Comparison of ENCODE assay signal across 8 cellular contexts in the genomic region with DNA sequence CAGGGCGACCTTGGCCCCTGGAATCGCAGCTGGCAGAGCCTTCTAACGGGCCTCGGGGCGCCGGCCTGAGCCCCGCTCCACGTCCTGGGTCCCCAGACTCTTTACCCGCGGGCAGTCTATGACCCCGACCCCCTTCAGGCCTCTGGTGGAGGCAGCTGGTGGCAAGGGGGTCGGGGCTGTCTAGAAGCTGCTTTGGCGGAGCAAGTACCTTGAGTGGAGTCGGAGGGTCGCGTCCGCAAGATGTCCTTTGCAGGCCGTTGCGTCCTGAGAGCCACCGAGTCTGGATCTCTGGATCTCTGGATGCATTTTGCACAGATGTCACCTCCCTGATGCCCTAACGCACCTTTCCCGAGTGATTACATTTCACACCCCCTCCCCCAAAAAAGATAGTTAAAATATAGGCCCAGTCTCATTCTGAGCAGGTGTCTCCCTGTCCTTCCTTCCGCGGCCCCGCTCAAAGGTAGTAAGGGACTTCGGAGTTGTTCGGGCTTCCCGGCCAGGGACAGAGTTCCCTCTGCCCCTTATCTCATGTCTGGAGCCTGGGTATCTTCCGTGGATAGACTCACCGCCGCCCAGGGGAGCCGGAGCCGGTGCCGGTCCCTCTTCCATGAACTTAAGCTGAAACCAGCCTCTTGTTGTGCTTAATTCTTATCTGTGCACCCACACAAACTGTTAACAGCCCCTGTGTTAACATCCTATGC. TPM values are rescaled to one million over a fixed set of nuclear protein-coding genes. Genes with fewer than 3 reads are reported as not detected.
A peak's percentile ranks its signal among the peaks of the same experiment; 100 is the strongest.
DNase-seq lines count a peak whose midpoint lies in the region; ATAC-seq and TF ChIP-seq lines count a peak whose summit lies in the region.

No MANE protein-coding gene starts in this region.

- H3K36me3 ChIP-seq in Karpas-422 (ENCODE audit: insufficient read depth, low read length) (peaks cover 2% of the 10 kb centered on the region; the same call in 1 of the 2 replicates), prostate gland (no peaks in the 10 kb centered on the region)

- peaks cover 32% of the 10 kb centered on the region for H3K4me1 ChIP-seq in Karpas-422 (ENCODE audit: low read length)
- no peaks in the 10 kb centered on the region for H3K4me1 ChIP-seq in prostate gland (replicated peaks)

- H3K27ac ChIP-seq in Karpas-422 (ENCODE audit: low read length) (no peak overlapping the region), prostate gland (peak overlapping the region; percentile 91 to 93)

- TF ChIP-seq CTCF in prostate gland (IDR thresholded peaks at IDR 0.05): no peak

- in situ Hi-C loops in G401 (cut with HindIII; ENCODE audit: low sequenced_read_pairs): no loop called here

- peak overlapping the region; percentile 56 for H2AFZ ChIP-seq in Karpas-422 (ENCODE audit: low read length)

- no peak for TF ChIP-seq POLR2A in prostate gland (IDR thresholded peaks at IDR 0.05)

- H3K27me3 ChIP-seq in Karpas-422 (ENCODE audit: low read length): no peaks in the 10 kb centered on the region
- H3K27me3 ChIP-seq in prostate gland (replicated peaks; ENCODE audit: insufficient read depth): no peaks in the 10 kb centered on the region

- peak overlapping the region; percentile 97 to 100 for H3K27ac Mint-ChIP-seq in activated naive CD4-positive, alpha-beta T cell treated with anti-CD3 and anti-CD28 coated beads, Interleukin-2, amount 50 U/mL, for 72 hours

- ATAC-seq in GM21528 (IDR thresholded peaks at IDR 0.05; ENCODE audit: low FRiP score, unreplicated experiment) (peak; percentile 20), left cardiac atrium (peak; percentile 12 to 41)
- ATAC-seq in activated naive CD4-positive, alpha-beta T cell treated with anti-CD3 and anti-CD28 coated beads, Interleukin-2, amount 50 U/mL, for 72 hours: no peak

- H3K79me2 ChIP-seq in Karpas-422 (ENCODE audit: low read length): peaks cover 43% of the 10 kb centered on the region

- intact Hi-C loops in left cardiac atrium (cut with DNase I): loop anchor here in 1 of 2 donors (2.0 to 10.0 kb wide), 2 partner anchors 28 to 146 kb away; a partner anchor contains a TSS
- intact Hi-C loops in prostate gland (cut with DNase I): loop anchor here (2.0 kb wide), 2 partner anchors 54 to 144 kb away; a partner anchor contains a TSS

- no peaks in the 10 kb centered on the region for H3K9me2 ChIP-seq in Karpas-422 (replicated peaks; ENCODE audit: insufficient read depth, low read length)

- H3K36me3 Mint-ChIP-seq in activated naive CD4-positive, alpha-beta T cell treated with anti-CD3 and anti-CD28 coated beads, Interleukin-2, amount 50 U/mL, for 72 hours: peaks cover 25 to 31% of the 10 kb centered on the region in 2 donors

- no peaks in the 10 kb centered on the region for H4K20me1 ChIP-seq in Karpas-422 (ENCODE audit: insufficient read depth, low read depth, low read length)

- peak overlapping the region; percentile 99 for H3K4me3 ChIP-seq in Karpas-422 (ENCODE audit: low read length)
- H3K4me3 ChIP-seq in prostate gland: peak overlapping the region; percentile 73 to 96

- H3K9ac ChIP-seq in Karpas-422 (ENCODE audit: low read length): peak overlapping the region; percentile 85

- no peaks in the 10 kb centered on the region for H3K9me3 Mint-ChIP-seq in activated naive CD4-positive, alpha-beta T cell treated with anti-CD3 and anti-CD28 coated beads, Interleukin-2, amount 50 U/mL, for 72 hours

- H3K9me3 ChIP-seq in Karpas-422 (ENCODE audit: low read length) (no peaks in the 10 kb centered on the region), prostate gland (no peaks in the 10 kb centered on the region)

- peak overlapping the region; percentile 76 for H3K4me2 ChIP-seq in Karpas-422 (ENCODE audit: low read depth, low read length, poor library complexity, severe bottlenecking)

- WGBS in prostate gland: under 1% methylated on average over 33 of the region's 34 CpGs

- peak; percentile 41 for DNase-seq in G401 (ENCODE audit: low spot score)
- peak; percentile 46 for DNase-seq in Karpas-422
- DNase-seq in activated naive CD4-positive, alpha-beta T cell treated with anti-CD3 and anti-CD28 coated beads, Interleukin-2, amount 50 U/mL, for 72 hours (ENCODE audit: low spot score in 2 of 2): peak in 1 of 2 donors; percentile 23
- peak; percentile 21 for DNase-seq in left cardiac atrium
- DNase-seq in prostate gland (ENCODE audit: low spot score): peak; percentile 10
- DNase-seq in kidney glomerular epithelial cell (lab: John Stamatoyannopoulos, UW): no peak
- no peak for DNase-seq in NCI-H1694 treated with DMSO at 0.1 percent for 48 hours (lab: John Stamatoyannopoulos, UW)

RNA-seq across cellular contexts. Expression of a gene that starts 0.4 kb away (rescaled TPM):
- 6.5 and 10.9 TPM in 2 replicates for total RNA-seq in G401 (2014; rRNA removed; shearing (Covaris generic))
- total RNA-seq in Karpas-422 (2014; rRNA removed; shearing (Covaris generic); ENCODE audit: low replicate concordance): 5.8 and 7.8 TPM in 2 replicates
- total RNA-seq in activated naive CD4-positive, alpha-beta T cell treated with anti-CD3 and anti-CD28 coated beads, Interleukin-2, amount 50 U/mL, for 72 hours: 10 to 100 TPM; 16.8 to 25.1 TPM
- total RNA-seq in left cardiac atrium (10 to 100 TPM; 51.3 to 55.1 TPM), prostate gland (10 to 100 TPM; 17.2 to 38.6 TPM)

RNA-seq across cellular contexts. Expression of a gene that starts 0.7 kb away (rescaled TPM):
- total RNA-seq in G401 (2014; rRNA removed; shearing (Covaris generic)): 0.49 and 1.0 TPM in 2 replicates
- 5.4 and 14.8 TPM in 2 replicates for total RNA-seq in Karpas-422 (2014; rRNA removed; shearing (Covaris generic); ENCODE audit: low replicate concordance)
- 10 to 100 TPM; 20.2 to 24.6 TPM for total RNA-seq in activated naive CD4-positive, alpha-beta T cell treated with anti-CD3 and anti-CD28 coated beads, Interleukin-2, amount 50 U/mL, for 72 hours
- total RNA-seq in left cardiac atrium: 10 to 100 TPM; 10.4 to 12.1 TPM
- total RNA-seq in prostate gland: 10 to 100 TPM in 1 of 2 donors, 1 to 10 TPM in 1; 9.8 to 15.8 TPM

RNA-seq across cellular contexts. Expression of a gene that starts 29.1 kb away (rescaled TPM):
- 12.2 and 22.3 TPM in 2 replicates for total RNA-seq in G401 (2014; rRNA removed; shearing (Covaris generic))
- 8.0 and 13.8 TPM in 2 replicates for total RNA-seq in Karpas-422 (2014; rRNA removed; shearing (Covaris generic); ENCODE audit: low replicate concordance)
- total RNA-seq in activated naive CD4-positive, alpha-beta T cell treated with anti-CD3 and anti-CD28 coated beads, Interleukin-2, amount 50 U/mL, for 72 hours: 1 to 10 TPM; 2.7 to 6.1 TPM
- 1 to 10 TPM; 3.1 to 3.6 TPM for total RNA-seq in left cardiac atrium
- total RNA-seq in prostate gland: 1 to 10 TPM; 5.1 to 10.0 TPM

RNA-seq across cellular contexts. Expression of a gene that starts 55.2 kb away (rescaled TPM):
- 7.8 and 7.9 TPM in 2 replicates for total RNA-seq in G401 (2014; rRNA removed; shearing (Covaris generic))
- 17.0 and 18.0 TPM in 2 replicates for total RNA-seq in Karpas-422 (2014; rRNA removed; shearing (Covaris generic); ENCODE audit: low replicate concordance)
- 10 to 100 TPM in 1 of 2 donors, 1 to 10 TPM in 1; 8.8 to 12.2 TPM for total RNA-seq in activated naive CD4-positive, alpha-beta T cell treated with anti-CD3 and anti-CD28 coated beads, Interleukin-2, amount 50 U/mL, for 72 hours
- 1 to 10 TPM; 5.2 to 7.5 TPM for total RNA-seq in left cardiac atrium
- 10 to 100 TPM in 1 of 2 donors, 1 to 10 TPM in 1; 6.6 to 15.2 TPM for total RNA-seq in prostate gland

Comparison
In these comparisons a context has a peak if more than half of its experiments do, and no peak if none do; other contexts are left out.
1. DNase-seq: peak in G401 (single experiment), Karpas-422 (single experiment), left cardiac atrium (single experiment) and prostate gland (single experiment); none in kidney glomerular epithelial cell (single experiment) and NCI-H1694 treated with DMSO at 0.1 percent for 48 hours (single experiment).
2. ATAC-seq: peak in GM21528 (single experiment) and left cardiac atrium (2 of 2); none in activated naive CD4-positive, alpha-beta T cell treated with anti-CD3 and anti-CD28 coated beads, Interleukin-2, amount 50 U/mL, for 72 hours (0 of 2).